ENCODE assay signal across 23 cellular contexts in genomic region chr3:19331931-19332330, GRCh38.
DNase-seq lines count a peak whose midpoint lies in the region; ATAC-seq, FAIRE-seq and TF ChIP-seq lines count a peak whose summit lies in the region.
"Had no signal": no experiment of that assay in that cellular context is flagged by ENCODE, and none has a peak within 500 bp of the region (broad histone marks: within the 10 kb centered on the region; RNA-seq: fewer than 3 reads in every experiment).

No MANE protein-coding gene starts in this region.

- intact Hi-C loops in GM12878 (cut with micrococcal nuclease; ENCODE audit: unreplicated experiment): no loop called here

- POLR2A ChIA-PET in GM12878 (lab: Charles Lee): no interaction called here

- TF ChIP-seq EP300 in GM12878 (IDR thresholded peaks at IDR 0.05; ENCODE audit: borderline replicate concordance in 1 of 2, control insufficient read depth in 1 of 2, low read depth in 2 of 2, low read length in 2 of 2): no peak

- no peak overlapping the region for H3K4me3 ChIP-seq in GM12878
- H3K4me3 ChIP-seq: BLaER1, GM23248 had no signal

- no peak for TF ChIP-seq RAD21 in GM12878 (IDR thresholded peaks at IDR 0.05; ENCODE audit: insufficient read depth, low read depth, low read length)

- H3K4me2 ChIP-seq in GM12878 (ENCODE audit: control insufficient read depth, insufficient read depth): no peak overlapping the region
- H3K4me2 ChIP-seq: BLaER1 had no signal

- TF ChIP-seq CTCF in GM12878 (IDR thresholded peaks at IDR 0.05 in 2 of 3, conservative IDR thresholded peaks at IDR 0.05 in 1 of 3; ENCODE audit: control insufficient read depth in 2 of 3, extremely low read depth in 1 of 3, insufficient read depth in 1 of 3, low read depth in 3 of 3, low read length in 3 of 3): no peak

- no peaks in the 10 kb centered on the region for H3K79me2 ChIP-seq in GM12878 (ENCODE audit: control insufficient read depth, insufficient read depth, low read length)

- no peak for DNase-seq in GM12878 (ENCODE audit: low read depth, low spot score)
- no peak for DNase-seq in SW 1271 (lab: John Stamatoyannopoulos, UW)
- no peak for DNase-seq in LoVo (ENCODE audit: low spot score)
- DNase-seq in NCI-H2196 (lab: John Stamatoyannopoulos, UW; ENCODE audit: unreplicated experiment): no peak
- DNase-seq: Caco-2; CD4-positive, CD25-positive, alpha-beta regulatory T cell; CD8-positive, alpha-beta T cell; DMS153; DND-41; GM23248; H7; HCEC 1CT had no signal

- H3K9ac ChIP-seq in GM12878 (ENCODE audit: control insufficient read depth, insufficient read depth, low read length): no peak overlapping the region
- H3K9ac ChIP-seq: BLaER1, GM23248 had no signal

- RAD21 ChIA-PET in GM12878 (lab: Charles Lee; ENCODE audit: unreplicated experiment): no interaction called here

- FAIRE-seq in GM12878 (lab: Jason Lieb, UNC): no peak
- FAIRE-seq: A204.1, G401.6, GM18507, H1 had no signal

- H3K36me3 ChIP-seq in GM12878 (ENCODE audit: control insufficient read depth in 2 of 2, insufficient read depth in 2 of 2, low read length in 1 of 2): no peaks in the 10 kb centered on the region
- H3K36me3 ChIP-seq: BLaER1 had no signal

- in situ Hi-C loops in GM12878 (cut with MboI): no loop called here

- no peaks in the 10 kb centered on the region for H4K20me1 ChIP-seq in GM12878 (ENCODE audit: control insufficient read depth, insufficient read depth)
- H4K20me1 ChIP-seq: BLaER1 had no signal

- H3K4me1 ChIP-seq in GM12878 (ENCODE audit: control insufficient read depth, insufficient read depth, low read length): no peaks in the 10 kb centered on the region
- H3K4me1 ChIP-seq: BLaER1, Caco-2 had no signal

- ATAC-seq in GM18868 (IDR thresholded peaks at IDR 0.05; ENCODE audit: unreplicated experiment) (peak; percentile 80), GM21390 (IDR thresholded peaks at IDR 0.05; ENCODE audit: unreplicated experiment) (peak; percentile 51), HG02885 (IDR thresholded peaks at IDR 0.05; ENCODE audit: poor library complexity, unreplicated experiment) (peak; percentile 52), GM12878 (0 out of 3 replicates have a peak, but pooled peaks have one; percentile 32), HG03108 (IDR thresholded peaks at IDR 0.05; ENCODE audit: unreplicated experiment) (no peak)
- ATAC-seq: CD8-positive, alpha-beta T cell had no signal

- 45% methylated on average over 2 of the region's 2 CpGs for WGBS in GM12878 (ENCODE audit: insufficient coverage, insufficient replicate concordance, low lambda C conversion rate, missing lambda C conversion rate)

- no peak overlapping the region for H2AFZ ChIP-seq in GM12878 (ENCODE audit: control insufficient read depth, low read depth, low read length)
- H2AFZ ChIP-seq: GM23248 had no signal

- no peaks in the 10 kb centered on the region for H3K27me3 ChIP-seq in GM12878 (replicated peaks in 1 of 2; ENCODE audit: control insufficient read depth in 2 of 2, insufficient read depth in 2 of 2, low read length in 1 of 2)
- H3K27me3 ChIP-seq: BLaER1 had no signal

- TF ChIP-seq POLR2A in GM12878 (IDR thresholded peaks at IDR 0.05; ENCODE audit: low read depth, low read length): no peak

- no peak overlapping the region for H3K27ac ChIP-seq in GM12878 (ENCODE audit: control insufficient read depth, insufficient read depth)
- H3K27ac ChIP-seq: 22Rv1, BLaER1, C4-2B, GM23248 had no signal

- CTCF ChIA-PET in GM12878 (lab: Yijun Ruan, JAX): no interaction called here

- H3K9me3 ChIP-seq in GM12878 (replicated peaks; ENCODE audit: control insufficient read depth, insufficient read depth, low read length): no peaks in the 10 kb centered on the region
- H3K9me3 ChIP-seq: BLaER1, Caco-2 had no signal

- SMC1A ChIA-PET in GM12878 (lab: Charles Lee; ENCODE audit: uncharacterized antibody, unreplicated experiment): no interaction called here

- BruUV-seq in GM12878 (replicated peaks; lab: Mats Ljungman, UMichigan): no TSS peak

TF ChIP-seq in GM12878, 131 proteins besides CTCF, POLR2A, EP300 and RAD21:
- no peak for TF ChIP-seq ZBTB40 (IDR thresholded peaks at IDR 0.05; ENCODE audit: borderline replicate concordance)
- no peak for TF ChIP-seq RBBP5 (conservative IDR thresholded peaks at IDR 0.05)
- no peak for TF ChIP-seq LARP7 (IDR thresholded peaks at IDR 0.05)
- no peak for TF ChIP-seq NR2C1 (IDR thresholded peaks at IDR 0.05)
- no peak for TF ChIP-seq RUNX3 (IDR thresholded peaks at IDR 0.05; ENCODE audit: low read length)
- no peak for TF ChIP-seq E4F1 (IDR thresholded peaks at IDR 0.05; ENCODE audit: borderline replicate concordance, partially characterized antibody)
- TF ChIP-seq SMAD5 (IDR thresholded peaks at IDR 0.05; ENCODE audit: low read depth): no peak
- no peak for TF ChIP-seq GABPA (IDR thresholded peaks at IDR 0.05; ENCODE audit: low read depth)
- TF ChIP-seq YBX1 (IDR thresholded peaks at IDR 0.05): no peak
TF ChIP-seq in GM12878: peak in this region for 0.
